ENCODE assay signal across 28 cellular contexts in genomic region chr2:158748925-158749590, GRCh38. TPM values are rescaled to one million over a fixed set of nuclear protein-coding genes. Genes with fewer than 3 reads are reported as not detected.
"Had no signal": no experiment of that assay in that cellular context is flagged by ENCODE, and none has a peak within 500 bp of the region (broad histone marks: within the 10 kb centered on the region; RNA-seq: fewer than 3 reads in every experiment).

No MANE protein-coding gene starts in this region.

- H3K4me3 ChIP-seq: left lung, pancreas, psoas muscle, smooth muscle cell, stomach, transverse colon, uterus had no signal

- H3K4me2 ChIP-seq: smooth muscle cell had no signal

- H3K9me3 ChIP-seq: left lung, pancreas, psoas muscle, stomach, transverse colon, uterus had no signal

- H3K4me1 ChIP-seq: foreskin keratinocyte, psoas muscle, uterus had no signal

- H3K27ac ChIP-seq: brain microvascular endothelial cell, foreskin keratinocyte, left lung, pancreas, psoas muscle, stomach, transverse colon, uterus had no signal

- DNase-seq: activated CD4-positive, alpha-beta T cell treated with anti-CD3 and anti-CD28 coated beads for 1 hour; activated CD8-positive, alpha-beta memory T cell treated with anti-CD3 and anti-CD28 coated beads, Interleukin-2, amount 50 U/mL, for 4 hours; activated T-cell treated with anti-CD3 and anti-CD28 coated beads, Interleukin-2, amount 50 U/mL, for 24 hours; aorta; brain microvascular endothelial cell; central memory CD4-positive, alpha-beta T cell; dermis blood vessel endothelial cell; effector CD8-positive, alpha-beta T cell; erythroblast; foreskin keratinocyte; hippocampal formation; kidney glomerular epithelial cell; left lung; mammary epithelial cell; nephron progenitor cell; pancreas; psoas muscle; stimulated activated CD4-positive, alpha-beta T cell treated with anti-CD3 and anti-CD28 coated beads, Interleukin-15, amount 100 ng/mL, for 24 hours; stomach; transverse colon; uterus had no signal

- ATAC-seq: activated naive CD4-positive, alpha-beta T cell treated with anti-CD3 and anti-CD28 coated beads, Interleukin-2, amount 50 U/mL, for 72 hours; activated T-helper 17 cell treated with anti-CD3 and anti-CD28 coated beads, Interleukin-2, amount 50 U/mL, for 72 hours; foreskin keratinocyte; left lung; pancreas; psoas muscle; sciatic nerve; stimulated activated memory B cell treated with anti-CD40 and anti-IgM and Interleukin-4, amounts not matched to agents 10 μg/mL and 1 μg/mL and 100 μg/mL, for 72 hours had no signal

- FAIRE-seq: pancreas, TTC549 had no signal

RNA-seq across cellular contexts. Expression of gene DAPL1, which starts 46.1 kb away (rescaled TPM):
- total RNA-seq: activated naive CD4-positive, alpha-beta T cell treated with anti-CD3 and anti-CD28 coated beads, Interleukin-2, amount 50 U/mL, for 72 hours; activated T-helper 17 cell treated with anti-CD3 and anti-CD28 coated beads, Interleukin-2, amount 50 U/mL, for 72 hours; aorta; dermis blood vessel endothelial cell; left lung; mesothelial cell of epicardium; psoas muscle; sciatic nerve; smooth muscle cell; stomach; transverse colon; uterus had no signal
- polyA plus RNA-seq: psoas muscle, smooth muscle cell had no signal
